In genomic region chr20:20594171-20594530, GRCh38 we compare ENCODE assay signal across 8 cellular contexts.
DNase-seq lines count a peak whose midpoint lies in the region; ATAC-seq, FAIRE-seq and TF ChIP-seq lines count a peak whose summit lies in the region.

No MANE protein-coding gene starts in this region.

- H3K9me3 ChIP-seq in Karpas-422 (ENCODE audit: low read length) (no peaks in the 10 kb centered on the region), SK-N-SH (no peaks in the 10 kb centered on the region)

- TF ChIP-seq CTCF in CD14-positive monocyte (IDR thresholded peaks at IDR 0.05) (peak; percentile 39), SK-N-SH (IDR thresholded peaks at IDR 0.05) (peak; percentile 48)

- H3K36me3 ChIP-seq in Karpas-422 (ENCODE audit: insufficient read depth, low read length): no peaks in the 10 kb centered on the region
- no peaks in the 10 kb centered on the region for H3K36me3 ChIP-seq in SK-N-SH (replicated peaks in 1 of 2; ENCODE audit: control insufficient read depth in 1 of 2, insufficient read depth in 2 of 2, low read length in 1 of 2)

- H3K27ac ChIP-seq in Karpas-422 (ENCODE audit: low read length): no peak overlapping the region
- no peak overlapping the region for H3K27ac ChIP-seq in SK-N-SH (ENCODE audit: low read depth in 2 of 2, low read length in 1 of 2)

- TF ChIP-seq RAD21 in SK-N-SH (IDR thresholded peaks at IDR 0.05; ENCODE audit: low read length): peak; percentile 36; the same call in 1 of the 2 replicates

- no peaks in the 10 kb centered on the region for H3K4me1 Mint-ChIP-seq in CD14-positive monocyte

- H3K4me2 ChIP-seq in Karpas-422 (ENCODE audit: low read depth, low read length, poor library complexity, severe bottlenecking) (peak overlapping the region; percentile 33), SK-N-SH (no peak overlapping the region)

- WGBS in SK-N-SH (ENCODE audit: low lambda C conversion rate): 62% methylated on average over 1 of the region's 1 CpG

- no peak for DNase-seq in CD14-positive monocyte (ENCODE audit: low spot score)
- DNase-seq in Karpas-422: peak; percentile 76
- peak; percentile 15 for DNase-seq in SK-N-SH
- DNase-seq in left colon: no peak
- no peak for DNase-seq in stimulated activated CD4-positive, alpha-beta T cell treated with anti-CD3 and anti-CD28 coated beads, Interleukin-12 subunit alpha, Interleukin-12 subunit beta, amount 100 ng/mL, for 4 hours

- H3K4me3 ChIP-seq in Karpas-422 (ENCODE audit: low read length) (no peak overlapping the region), SK-N-SH (ENCODE audit: low read depth in 2 of 2, low read length in 1 of 2) (no peak overlapping the region)

- H3K27ac Mint-ChIP-seq in CD14-positive monocyte: no peak overlapping the region

- H3K27me3 ChIP-seq in Karpas-422 (ENCODE audit: low read length) (no peaks in the 10 kb centered on the region), SK-N-SH (ENCODE audit: insufficient read depth) (no peaks in the 10 kb centered on the region)

- no peak overlapping the region for H2AFZ ChIP-seq in Karpas-422 (ENCODE audit: low read length)
- no peak overlapping the region for H2AFZ ChIP-seq in SK-N-SH (ENCODE audit: low read depth)

- H3K4me1 ChIP-seq in Karpas-422 (ENCODE audit: low read length) (peaks cover 3% of the 10 kb centered on the region), SK-N-SH (ENCODE audit: control insufficient read depth in 1 of 2, insufficient read depth in 2 of 2, low read depth in 1 of 2, low read length in 1 of 2) (no peaks in the 10 kb centered on the region; a peak in 1 of 4 replicates)

- CTCF ChIA-PET in SK-N-SH (lab: Yijun Ruan, JAX): interaction anchor here (0.6 to 3.7 kb wide), 58 partner anchors 11 to 541 kb away, joined by 3 to 30 read pairs (median 4); no protein-coding TSS in a partner anchor

- peaks cover 0 to 2% (median 0%) of the 10 kb centered on the region in 3 donors for H3K27me3 Mint-ChIP-seq in CD14-positive monocyte (ENCODE audit: low read depth in 3 of 3)

- H3K9me3 Mint-ChIP-seq in CD14-positive monocyte: no peaks in the 10 kb centered on the region

- FAIRE-seq in islet of Langerhans (lab: Jason Lieb, UNC): peak; percentile 99

- H3K9me2 ChIP-seq in Karpas-422 (replicated peaks; ENCODE audit: insufficient read depth, low read length) (no peaks in the 10 kb centered on the region), SK-N-SH (no peaks in the 10 kb centered on the region)

- POLR2A ChIA-PET in SK-N-SH (lab: Yijun Ruan, JAX): no interaction called here

- no peaks in the 10 kb centered on the region; the same call in 1 of the 2 replicates for H4K20me1 ChIP-seq in Karpas-422 (ENCODE audit: insufficient read depth, low read depth, low read length)
- H4K20me1 ChIP-seq in SK-N-SH (ENCODE audit: insufficient read depth): no peaks in the 10 kb centered on the region

- intact Hi-C loops in CD14-positive monocyte (cut with micrococcal nuclease): loop anchor here in 1 of 2 donors (10.0 kb wide), 1 partner anchor 509 kb away; no protein-coding TSS in a partner anchor
- intact Hi-C loops in left colon (cut with DNase I, micrococcal nuclease): no loop called here

- H3K79me2 ChIP-seq in Karpas-422 (ENCODE audit: low read length) (no peaks in the 10 kb centered on the region), SK-N-SH (ENCODE audit: insufficient read depth) (no peaks in the 10 kb centered on the region)

- no peaks in the 10 kb centered on the region for H3F3A ChIP-seq in SK-N-SH (replicated peaks; ENCODE audit: insufficient read depth)

- peaks cover 60 to 80% of the 10 kb centered on the region in 2 donors for H3K36me3 Mint-ChIP-seq in CD14-positive monocyte

- no peak overlapping the region for H3K4me3 Mint-ChIP-seq in CD14-positive monocyte

- no peak overlapping the region for H3K9ac ChIP-seq in Karpas-422 (ENCODE audit: low read length)
- no peak overlapping the region for H3K9ac ChIP-seq in SK-N-SH

- TF ChIP-seq EP300 in SK-N-SH (IDR thresholded peaks at IDR 0.05; ENCODE audit: borderline replicate concordance in 1 of 2, low read depth in 1 of 2, low read length in 1 of 2): no peak

- ATAC-seq in left colon (no peak), GM21576 (IDR thresholded peaks at IDR 0.05; ENCODE audit: unreplicated experiment) (no peak), GM19467 (IDR thresholded peaks at IDR 0.05; ENCODE audit: unreplicated experiment) (no peak)

TF ChIP-seq in SK-N-SH, 30 proteins besides CTCF, POLR2A, EP300 and RAD21:
- TF ChIP-seq RFX5 (IDR thresholded peaks at IDR 0.05; ENCODE audit: low read length) (no peak), GABPA (IDR thresholded peaks at IDR 0.05; ENCODE audit: low read depth) (no peak), IRF3 (IDR thresholded peaks at IDR 0.05; ENCODE audit: low read depth, low read length) (no peak), CHD2 (IDR thresholded peaks at IDR 0.05; ENCODE audit: low read length, partially characterized antibody) (no peak), NRF1 (IDR thresholded peaks at IDR 0.05; ENCODE audit: low read depth, low read length) (no peak), USF1 (IDR thresholded peaks at IDR 0.05; ENCODE audit: borderline replicate concordance, low read depth) (no peak), MEF2A (IDR thresholded peaks at IDR 0.05; ENCODE audit: borderline replicate concordance, low read depth) (no peak), RCOR1 (IDR thresholded peaks at IDR 0.05; ENCODE audit: low read length) (no peak), YY1 (IDR thresholded peaks at IDR 0.05; ENCODE audit: low read depth) (no peak), JUND (IDR thresholded peaks at IDR 0.05) (no peak), SIN3A (IDR thresholded peaks at IDR 0.05; ENCODE audit: borderline replicate concordance, low read depth, low read length) (no peak), TEAD4 (IDR thresholded peaks at IDR 0.05; ENCODE audit: borderline replicate concordance, insufficient read depth) (no peak), ELF1 (IDR thresholded peaks at IDR 0.05) (no peak), TCF12 (IDR thresholded peaks at IDR 0.05) (no peak), FOSL2 (IDR thresholded peaks at IDR 0.05; ENCODE audit: borderline replicate concordance, low read depth) (no peak), FOXJ3 (CRISPR knock-in tag; IDR thresholded peaks at IDR 0.05) (no peak), ZBTB33 (IDR thresholded peaks at IDR 0.05; ENCODE audit: borderline replicate concordance, low read depth) (no peak), GATA2 (CRISPR knock-in tag; IDR thresholded peaks at IDR 0.05) (no peak), POLR2AphosphoS5 (IDR thresholded peaks at IDR 0.05; ENCODE audit: low read depth, low read length) (no peak), SMC3 (IDR thresholded peaks at IDR 0.05; ENCODE audit: low read depth, low read length) (no peak)

Comparison
In these comparisons a context has a peak if more than half of its experiments do, and no peak if none do; other contexts are left out.
1. DNase-seq: peak in Karpas-422 (single experiment) and SK-N-SH (single experiment); none in CD14-positive monocyte (single experiment), left colon (0 of 2) and stimulated activated CD4-positive, alpha-beta T cell treated with anti-CD3 and anti-CD28 coated beads, Interleukin-12 subunit alpha, Interleukin-12 subunit beta, amount 100 ng/mL, for 4 hours (single experiment).